In the genomic region with DNA sequence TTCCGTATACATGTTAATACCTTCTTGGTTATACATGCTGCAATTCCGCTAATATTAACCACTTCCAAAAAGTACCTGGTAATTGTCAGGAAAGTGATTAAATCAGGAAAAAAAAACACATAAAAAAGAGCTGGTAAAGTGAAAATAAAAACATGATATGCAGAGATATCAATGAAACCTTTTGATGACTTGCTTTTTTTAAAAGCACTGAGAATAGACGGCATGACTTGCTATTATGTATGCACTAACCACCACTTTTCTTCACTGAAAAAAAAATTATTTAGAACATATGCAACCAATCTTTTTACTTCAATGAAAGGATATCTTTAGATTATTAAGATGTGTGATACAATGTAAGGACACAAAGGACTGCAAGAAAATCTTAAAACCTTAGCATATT, we compare ENCODE assay signal across 27 cellular contexts.
"Had no signal": no experiment of that assay in that cellular context is flagged by ENCODE, and none has a peak within 500 bp of the region (broad histone marks: within the 10 kb centered on the region; RNA-seq: fewer than 3 reads in every experiment).

No MANE protein-coding gene starts in this region.

- H3K27me3 Mint-ChIP-seq: naive thymus-derived CD4-positive, alpha-beta T cell had no signal

- H3K27ac Mint-ChIP-seq: endodermal cell had no signal

- H3K9me3 ChIP-seq: gastroesophageal sphincter had no signal

- H3K4me3 Mint-ChIP-seq: endodermal cell; immature natural killer cell; naive thymus-derived CD4-positive, alpha-beta T cell had no signal

- DNase-seq: dermis blood vessel endothelial cell; dorsolateral prefrontal cortex; effector CD4-positive, alpha-beta T cell; effector memory CD4-positive, alpha-beta T cell; endodermal cell; erythroblast; esophagus squamous epithelium; foreskin keratinocyte; heart left ventricle; hypothalamus; immature natural killer cell; islet precursor cell; kidney; kidney glomerular epithelial cell; left colon; left ventricle myocardium inferior; lower lobe of right lung; mesenchymal stem cell; midbrain; naive thymus-derived CD4-positive, alpha-beta T cell had no signal

- H3K27me3 ChIP-seq: dorsolateral prefrontal cortex, esophagus squamous epithelium, foreskin keratinocyte, gastroesophageal sphincter, heart left ventricle, hepatocyte had no signal

- H3K36me3 ChIP-seq: esophagus squamous epithelium, gastroesophageal sphincter, heart left ventricle, left ventricle myocardium inferior, lower lobe of right lung had no signal

- H3K4me3 ChIP-seq: coronary artery, esophagus squamous epithelium, gastroesophageal sphincter, heart left ventricle, hepatocyte, left ventricle myocardium inferior, lower lobe of right lung had no signal

- H2AFZ ChIP-seq: hepatocyte had no signal

- H3K4me1 ChIP-seq: lower lobe of right lung had no signal

- H3K4me2 ChIP-seq: hepatocyte had no signal

- H3K27ac ChIP-seq: coronary artery, epithelial cell of prostate, esophagus squamous epithelium, foreskin keratinocyte, gastroesophageal sphincter, heart left ventricle, hepatocyte, left ventricle myocardium inferior, lower lobe of right lung had no signal

- ATAC-seq: esophagus mucosa; foreskin keratinocyte; gastroesophageal sphincter; heart left ventricle; left colon; left lobe of liver; lower lobe of right lung; naive thymus-derived CD4-positive, alpha-beta T cell had no signal

- H3K9me3 Mint-ChIP-seq: immature natural killer cell had no signal

- H3K4me1 Mint-ChIP-seq: endodermal cell had no signal

- FAIRE-seq: endometrium, kidney had no signal
